22 cellular contexts compared by ENCODE assay signal in genomic region chr2:58709687-58710354, GRCh38.
"Had no signal": no experiment of that assay in that cellular context is flagged by ENCODE, and none has a peak within 500 bp of the region (broad histone marks: within the 10 kb centered on the region; RNA-seq: fewer than 3 reads in every experiment).

No MANE protein-coding gene starts in this region.

- H3K27me3 ChIP-seq: dorsolateral prefrontal cortex, esophagus squamous epithelium, ovary, right atrium auricular region, sigmoid colon had no signal

- DNase-seq: cortex of kidney; dorsolateral prefrontal cortex; effector memory CD4-positive, alpha-beta T cell; esophagus squamous epithelium; foreskin fibroblast; glutamatergic neuron; islet precursor cell; mammary epithelial cell; mucosa of descending colon; naive thymus-derived CD8-positive, alpha-beta T cell; nucleus accumbens; ovary; sigmoid colon; stimulated activated CD4-positive, alpha-beta T cell treated with anti-CD3 and anti-CD28 coated beads, Interleukin-2, amount 100 ng/mL, for 24 hours; stimulated activated CD4-positive, alpha-beta T cell treated with anti-CD3 and anti-CD28 coated beads, Interleukin-4, amount 100 ng/mL, for 4 hours; stimulated activated naive B cell treated with anti-CD40 and anti-IgM and Interleukin-4, amounts not matched to agents 10 μg/mL and 1 μg/mL and 100 μg/mL, for 72 hours; trophoblast cell had no signal

- H3K4me1 ChIP-seq: esophagus squamous epithelium, gastroesophageal sphincter, right atrium auricular region, sigmoid colon had no signal

- H3K27ac ChIP-seq: dorsolateral prefrontal cortex, epithelial cell of prostate, esophagus squamous epithelium, gastroesophageal sphincter, ovary, right atrium auricular region, sigmoid colon, skin epidermis had no signal

- H3K9me3 ChIP-seq: esophagus squamous epithelium, gastroesophageal sphincter, mucosa of descending colon, ovary, right atrium auricular region, sigmoid colon had no signal

- H3K4me3 ChIP-seq: dorsolateral prefrontal cortex, esophagus squamous epithelium, gastroesophageal sphincter, mucosa of descending colon, ovary, right atrium auricular region, sigmoid colon, skin epidermis had no signal

- ATAC-seq: gastroesophageal sphincter; left lobe of liver; mucosa of descending colon; stimulated activated naive B cell treated with anti-CD40 and anti-IgM and Interleukin-4, amounts not matched to agents 10 μg/mL and 1 μg/mL and 100 μg/mL, for 72 hours had no signal

- H3K36me3 ChIP-seq: esophagus squamous epithelium, gastroesophageal sphincter, ovary, right atrium auricular region, sigmoid colon had no signal
